ENCODE assay signal across 8 cellular contexts in the genomic region with DNA sequence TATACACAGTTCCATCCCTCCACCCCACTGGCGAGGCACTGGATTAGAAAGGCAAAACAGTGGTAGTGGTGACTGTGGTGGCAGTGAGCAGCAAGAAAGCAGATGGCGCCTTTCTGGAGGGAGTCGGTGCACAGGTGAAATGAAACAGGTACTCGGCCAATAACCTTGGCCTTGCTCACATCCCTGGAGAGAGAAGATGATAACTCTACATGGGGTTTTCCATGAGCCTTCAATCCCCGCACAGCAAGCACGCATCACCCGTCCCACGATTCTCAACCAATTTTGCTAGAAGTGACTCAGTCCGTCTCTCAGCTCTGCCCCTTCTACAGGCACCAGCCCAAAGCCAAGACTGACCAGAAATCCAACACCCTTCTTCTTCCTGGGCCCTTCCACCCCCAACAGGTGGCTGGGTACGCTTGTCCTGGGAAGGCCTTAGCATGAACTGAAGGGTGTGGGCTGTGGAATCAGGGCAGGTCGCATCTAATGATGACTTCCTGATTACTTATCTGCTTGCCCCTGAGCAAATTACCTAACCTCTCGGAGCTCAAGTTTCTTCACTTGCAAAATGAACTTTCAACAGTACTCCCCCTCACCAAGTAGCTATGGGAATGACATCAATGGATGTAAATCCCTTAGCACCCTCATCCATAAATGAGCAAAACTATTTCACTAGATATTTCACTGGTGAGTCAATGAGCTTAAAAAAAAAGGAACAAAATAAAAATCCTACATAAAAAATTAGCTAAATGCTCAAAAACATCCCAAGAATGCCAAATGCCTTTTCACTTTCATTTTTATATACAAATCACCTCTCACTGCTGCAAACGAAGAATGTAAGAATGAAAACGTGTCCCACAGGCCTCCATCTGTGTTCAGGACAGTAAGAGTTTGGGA. TPM values are rescaled to one million over a fixed set of nuclear protein-coding genes. Genes with fewer than 3 reads are reported as not detected.
A peak's percentile ranks its signal among the peaks of the same experiment; 100 is the strongest.
DNase-seq lines count a peak whose midpoint lies in the region; ATAC-seq, FAIRE-seq and TF ChIP-seq lines count a peak whose summit lies in the region.

No MANE protein-coding gene starts in this region.

- H3K27me3 ChIP-seq in DOHH2 (ENCODE audit: control insufficient read depth, low read length) (no peaks in the 10 kb centered on the region), bronchial epithelial cell (ENCODE audit: control insufficient read depth, insufficient read depth, low read length) (no peaks in the 10 kb centered on the region)

- H3K4me1 ChIP-seq in DOHH2 (ENCODE audit: control insufficient read depth, low read length), result peaks cover 73% of the 10 kb centered on the region

- no peaks in the 10 kb centered on the region for H3K9me2 ChIP-seq in DOHH2 (replicated peaks; ENCODE audit: control insufficient read depth, low read length)

- H3K4me3 ChIP-seq in DOHH2 (ENCODE audit: low read length) (peak overlapping the region; percentile 59), bronchial epithelial cell (ENCODE audit: low read depth, low read length) (no peak overlapping the region)

- peak overlapping the region; percentile 80 for H3K4me2 ChIP-seq in DOHH2 (ENCODE audit: low read length)

- no peak for FAIRE-seq in bronchial epithelial cell (lab: Jason Lieb, UNC)

- peaks cover 21% of the 10 kb centered on the region for H4K20me1 ChIP-seq in DOHH2 (ENCODE audit: control insufficient read depth, insufficient read depth, low read depth, low read length)

- no peak for TF ChIP-seq CTCF in DOHH2 (IDR thresholded peaks at IDR 0.05; ENCODE audit: low read depth, low read length, poor library complexity, severe bottlenecking)
- TF ChIP-seq CTCF in bronchial epithelial cell (IDR thresholded peaks at IDR 0.05; ENCODE audit: insufficient read depth, low read length, severe bottlenecking), result no peak
- TF ChIP-seq CTCF in omental fat pad (IDR thresholded peaks at IDR 0.05), result no peak

- DNase-seq in OCI-M1 (lab: John Stamatoyannopoulos, UW) (peak; percentile 17), bronchial epithelial cell (ENCODE audit: low read depth) (peak; percentile 78), omental fat pad (ENCODE audit: low spot score) (no peak), iPS-NIHi11 (ENCODE audit: low spot score) (no peak), NCI-H2081 treated with DMSO at 0.1 percent for 48 hours (lab: John Stamatoyannopoulos, UW) (no peak), DMS114 treated with DMSO at 0.1 percent for 48 hours (lab: John Stamatoyannopoulos, UW; ENCODE audit: unreplicated experiment) (no peak)

- ATAC-seq in GM21786 (IDR thresholded peaks at IDR 0.05; ENCODE audit: unreplicated experiment) (peak; percentile 22), omental fat pad (ENCODE audit: low FRiP score) (peak; percentile 85)

- peak overlapping the region; percentile 47 for H3K27ac ChIP-seq in DOHH2 (ENCODE audit: low read depth, low read length)

- no peaks in the 10 kb centered on the region for H3K9me3 ChIP-seq in DOHH2 (ENCODE audit: control insufficient read depth, insufficient read depth, low read length)

- H3K36me3 ChIP-seq in DOHH2 (ENCODE audit: control insufficient read depth, low read length), result peaks cover 77% of the 10 kb centered on the region
- H3K36me3 ChIP-seq in bronchial epithelial cell (ENCODE audit: control insufficient read depth, insufficient read depth, low read length), result peaks cover 1% of the 10 kb centered on the region

- peaks cover 17% of the 10 kb centered on the region for H3F3A ChIP-seq in DOHH2 (ENCODE audit: control insufficient read depth, insufficient read depth)

- peaks cover 99% of the 10 kb centered on the region for H3K79me2 ChIP-seq in DOHH2 (ENCODE audit: control insufficient read depth, low read length)

RNA-seq across cellular contexts. Expression of a gene that starts 18.0 kb away (rescaled TPM):
- 84.8 and 87.7 TPM in 2 replicates for total RNA-seq in bronchial epithelial cell
- 100 to 1,000 TPM in 2 of 4 donors, 10 to 100 TPM in 2; 59.5 to 162 (median 118) TPM for total RNA-seq in omental fat pad

Comparison
In these comparisons a context has a peak if more than half of its experiments do, and no peak if none do; other contexts are left out.
1. DNase-seq: peak in OCI-M1 (single experiment) and bronchial epithelial cell (single experiment); none in omental fat pad (single experiment), iPS-NIHi11 (single experiment), NCI-H2081 treated with DMSO at 0.1 percent for 48 hours (single experiment) and DMS114 treated with DMSO at 0.1 percent for 48 hours (single experiment).